8 cellular contexts compared by ENCODE assay signal in genomic region chr11:78798567-78799170, GRCh38.
A peak's percentile ranks its signal among the peaks of the same experiment; 100 is the strongest.
DNase-seq lines count a peak whose midpoint lies in the region; ATAC-seq and TF ChIP-seq lines count a peak whose summit lies in the region.

No MANE protein-coding gene starts in this region.

- in situ Hi-C loops in gastrocnemius medialis (cut with MboI; ENCODE audit: low sequenced_read_pairs in 4 of 4): no loop called here

- no peaks in the 10 kb centered on the region for H3K4me1 Mint-ChIP-seq in activated naive CD8-positive, alpha-beta T cell treated with anti-CD3 and anti-CD28 coated beads for 36 hours

- peak; percentile 54 to 68 (median 67) for TF ChIP-seq CTCF in gastrocnemius medialis (IDR thresholded peaks at IDR 0.05 in 4 of 5, conservative IDR thresholded peaks at IDR 0.05 in 1 of 5)

- H3K9me3 ChIP-seq in gastrocnemius medialis: no peaks in the 10 kb centered on the region

- H3K27me3 ChIP-seq in gastrocnemius medialis: no peaks in the 10 kb centered on the region

- peaks cover 6 to 13% of the 10 kb centered on the region in 2 donors for H3K4me1 ChIP-seq in gastrocnemius medialis

- H3K4me3 Mint-ChIP-seq in activated naive CD8-positive, alpha-beta T cell treated with anti-CD3 and anti-CD28 coated beads for 36 hours: no peak overlapping the region

- DNase-seq in CMK (ENCODE audit: low read depth) (peak; percentile 24), GM19240 (ENCODE audit: insufficient read length, low spot score) (peak; percentile 50), NCI-H82 treated with DMSO at 0.1 percent for 48 hours (lab: John Stamatoyannopoulos, UW; ENCODE audit: unreplicated experiment) (peak; percentile 31), left cardiac atrium (peak; percentile 74), gastrocnemius medialis (peak; percentile 34 to 55), HPDE6-E6E7 (ENCODE audit: extremely low spot score) (no peak)
- DNase-seq in activated naive CD8-positive, alpha-beta T cell treated with anti-CD3 and anti-CD28 coated beads for 36 hours: peak; percentile 43

- ATAC-seq in HG03196 (IDR thresholded peaks at IDR 0.05; ENCODE audit: unreplicated experiment) (peak; percentile 56), left cardiac atrium (peak; percentile 74 to 87), gastrocnemius medialis (peak; percentile 84 to 90)

- H3K27me3 Mint-ChIP-seq in activated naive CD8-positive, alpha-beta T cell treated with anti-CD3 and anti-CD28 coated beads for 36 hours: peaks cover 8% of the 10 kb centered on the region

- H3K36me3 ChIP-seq in gastrocnemius medialis: no peaks in the 10 kb centered on the region

- H3K4me3 ChIP-seq in gastrocnemius medialis: no peak overlapping the region

- intact Hi-C loops in left cardiac atrium (cut with DNase I): no loop called here
- intact Hi-C loops in gastrocnemius medialis (cut with DNase I; ENCODE audit: low total_unique reads): no loop called here

- H3K27ac Mint-ChIP-seq in activated naive CD8-positive, alpha-beta T cell treated with anti-CD3 and anti-CD28 coated beads for 36 hours: no peak overlapping the region

- H3K36me3 Mint-ChIP-seq in activated naive CD8-positive, alpha-beta T cell treated with anti-CD3 and anti-CD28 coated beads for 36 hours: no peaks in the 10 kb centered on the region

- no peak overlapping the region for H3K27ac ChIP-seq in gastrocnemius medialis

- TF ChIP-seq POLR2A in gastrocnemius medialis (IDR thresholded peaks at IDR 0.05): no peak

- H3K9me3 Mint-ChIP-seq in activated naive CD8-positive, alpha-beta T cell treated with anti-CD3 and anti-CD28 coated beads for 36 hours: no peaks in the 10 kb centered on the region
